1 cellular context compared by ENCODE assay signal in the genomic region with DNA sequence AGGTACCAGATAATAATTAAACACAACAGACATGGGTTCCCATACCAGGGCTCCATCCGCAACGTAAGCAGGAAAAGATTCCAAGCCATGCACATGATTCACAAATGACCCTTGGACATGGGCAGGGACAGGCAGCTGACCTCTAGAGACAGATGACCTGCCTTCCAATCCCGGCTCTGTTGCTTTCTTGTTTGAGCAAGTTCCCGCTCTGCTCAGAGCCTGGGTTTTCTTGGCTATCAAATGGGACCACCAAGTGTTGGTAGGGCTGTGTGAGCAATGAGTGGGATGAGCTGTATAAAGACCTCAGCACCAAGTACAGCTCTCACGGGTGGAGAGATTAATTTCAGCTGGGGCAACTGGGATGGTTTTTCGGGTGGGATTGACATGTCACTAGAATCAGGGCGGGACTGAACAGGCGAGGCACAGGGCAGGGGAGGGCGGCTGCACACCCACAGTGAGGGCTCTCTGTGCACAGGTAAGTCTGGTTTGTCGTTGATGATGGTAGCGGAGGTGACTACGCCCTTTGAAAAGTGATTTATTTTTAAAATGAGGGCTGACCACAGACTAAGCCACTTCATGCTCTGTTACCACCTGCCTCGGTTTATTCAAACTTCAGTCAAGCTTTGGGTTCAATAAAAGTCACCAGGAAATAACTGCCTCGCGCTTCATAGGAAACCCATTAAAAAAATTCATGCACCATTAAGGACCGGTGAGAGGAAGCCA.
TF ChIP-seq lines count a peak whose summit lies in the region.

No MANE protein-coding gene starts in this region.

TF ChIP-seq in HepG2, 621 proteins besides CTCF, POLR2A, EP300 and RAD21 (continued from another document and continues in another):
- TF ChIP-seq, protein P1, sequence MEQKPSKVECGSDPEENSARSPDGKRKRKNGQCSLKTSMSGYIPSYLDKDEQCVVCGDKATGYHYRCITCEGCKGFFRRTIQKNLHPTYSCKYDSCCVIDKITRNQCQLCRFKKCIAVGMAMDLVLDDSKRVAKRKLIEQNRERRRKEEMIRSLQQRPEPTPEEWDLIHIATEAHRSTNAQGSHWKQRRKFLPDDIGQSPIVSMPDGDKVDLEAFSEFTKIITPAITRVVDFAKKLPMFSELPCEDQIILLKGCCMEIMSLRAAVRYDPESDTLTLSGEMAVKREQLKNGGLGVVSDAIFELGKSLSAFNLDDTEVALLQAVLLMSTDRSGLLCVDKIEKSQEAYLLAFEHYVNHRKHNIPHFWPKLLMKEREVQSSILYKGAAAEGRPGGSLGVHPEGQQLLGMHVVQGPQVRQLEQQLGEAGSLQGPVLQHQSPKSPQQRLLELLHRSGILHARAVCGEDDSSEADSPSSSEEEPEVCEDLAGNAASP (CRISPR knock-in tag; IDR thresholded peaks at IDR 0.05; ENCODE audit: borderline replicate concordance): 0 out of 2 replicates have a peak, but pooled peaks have one; percentile 36
- TF ChIP-seq ZNF546 (CRISPR knock-in tag; conservative IDR thresholded peaks at IDR 0.05): no peak
- no peak for TF ChIP-seq PAWR (CRISPR knock-in tag; IDR thresholded peaks at IDR 0.05; ENCODE audit: borderline replicate concordance)
- no peak for TF ChIP-seq KLF12 (CRISPR knock-in tag; IDR thresholded peaks at IDR 0.05; ENCODE audit: borderline replicate concordance)
- no peak for TF ChIP-seq ASH2L (IDR thresholded peaks at IDR 0.05; ENCODE audit: insufficient read length, low read depth, low read length)
- no peak for TF ChIP-seq ZNF777 (CRISPR knock-in tag; IDR thresholded peaks at IDR 0.05)
- TF ChIP-seq KMT2B (CRISPR knock-in tag; IDR thresholded peaks at IDR 0.05): no peak
- TF ChIP-seq ZNF569 (CRISPR knock-in tag; IDR thresholded peaks at IDR 0.05; ENCODE audit: borderline replicate concordance): no peak
- TF ChIP-seq SATB2 (CRISPR knock-in tag; IDR thresholded peaks at IDR 0.05): no peak
- TF ChIP-seq, protein P2, sequence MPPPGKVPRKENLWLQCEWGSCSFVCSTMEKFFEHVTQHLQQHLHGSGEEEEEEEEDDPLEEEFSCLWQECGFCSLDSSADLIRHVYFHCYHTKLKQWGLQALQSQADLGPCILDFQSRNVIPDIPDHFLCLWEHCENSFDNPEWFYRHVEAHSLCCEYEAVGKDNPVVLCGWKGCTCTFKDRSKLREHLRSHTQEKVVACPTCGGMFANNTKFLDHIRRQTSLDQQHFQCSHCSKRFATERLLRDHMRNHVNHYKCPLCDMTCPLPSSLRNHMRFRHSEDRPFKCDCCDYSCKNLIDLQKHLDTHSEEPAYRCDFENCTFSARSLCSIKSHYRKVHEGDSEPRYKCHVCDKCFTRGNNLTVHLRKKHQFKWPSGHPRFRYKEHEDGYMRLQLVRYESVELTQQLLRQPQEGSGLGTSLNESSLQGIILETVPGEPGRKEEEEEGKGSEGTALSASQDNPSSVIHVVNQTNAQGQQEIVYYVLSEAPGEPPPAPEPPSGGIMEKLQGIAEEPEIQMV (CRISPR knock-in tag; IDR thresholded peaks at IDR 0.05; ENCODE audit: low read depth): no peak
- no peak for TF ChIP-seq ARNT2 (CRISPR knock-in tag; IDR thresholded peaks at IDR 0.05; ENCODE audit: low read depth)
- TF ChIP-seq ZNF484 (CRISPR knock-in tag; IDR thresholded peaks at IDR 0.05; ENCODE audit: borderline replicate concordance, low read depth): no peak
- no peak for TF ChIP-seq ZNF17 (CRISPR knock-in tag; IDR thresholded peaks at IDR 0.05)
- no peak for TF ChIP-seq MED13 (CRISPR knock-in tag; IDR thresholded peaks at IDR 0.05)
- no peak for TF ChIP-seq ZNF776 (CRISPR knock-in tag; IDR thresholded peaks at IDR 0.05)
- no peak for TF ChIP-seq ZSCAN31 (CRISPR knock-in tag; IDR thresholded peaks at IDR 0.05; ENCODE audit: low read depth)
- no peak for TF ChIP-seq MEF2D (CRISPR knock-in tag; IDR thresholded peaks at IDR 0.05)
- TF ChIP-seq KLF16 (CRISPR knock-in tag; IDR thresholded peaks at IDR 0.05): no peak
- no peak for TF ChIP-seq REXO4 (CRISPR knock-in tag; IDR thresholded peaks at IDR 0.05; ENCODE audit: borderline replicate concordance)
- TF ChIP-seq, protein P3, sequence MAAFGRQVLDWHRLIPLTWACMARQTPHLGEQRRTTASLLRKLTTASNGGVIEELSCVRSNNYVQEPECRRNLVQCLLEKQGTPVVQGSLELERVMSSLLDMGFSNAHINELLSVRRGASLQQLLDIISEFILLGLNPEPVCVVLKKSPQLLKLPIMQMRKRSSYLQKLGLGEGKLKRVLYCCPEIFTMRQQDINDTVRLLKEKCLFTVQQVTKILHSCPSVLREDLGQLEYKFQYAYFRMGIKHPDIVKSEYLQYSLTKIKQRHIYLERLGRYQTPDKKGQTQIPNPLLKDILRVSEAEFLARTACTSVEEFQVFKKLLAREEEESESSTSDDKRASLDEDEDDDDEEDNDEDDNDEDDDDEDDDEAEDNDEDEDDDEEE (CRISPR knock-in tag; IDR thresholded peaks at IDR 0.05): no peak
- no peak for TF ChIP-seq MTF2 (CRISPR knock-in tag; IDR thresholded peaks at IDR 0.05; ENCODE audit: borderline replicate concordance)
- TF ChIP-seq ONECUT2 (CRISPR knock-in tag; IDR thresholded peaks at IDR 0.05): no peak
- TF ChIP-seq ZNF33A (CRISPR knock-in tag; IDR thresholded peaks at IDR 0.05; ENCODE audit: borderline replicate concordance): no peak
- TF ChIP-seq ZNF558 (CRISPR knock-in tag; IDR thresholded peaks at IDR 0.05; ENCODE audit: borderline replicate concordance): no peak
- TF ChIP-seq SMAD3 (CRISPR knock-in tag; IDR thresholded peaks at IDR 0.05): no peak; the same call in 1 of the 2 replicates
- TF ChIP-seq, protein P4, sequence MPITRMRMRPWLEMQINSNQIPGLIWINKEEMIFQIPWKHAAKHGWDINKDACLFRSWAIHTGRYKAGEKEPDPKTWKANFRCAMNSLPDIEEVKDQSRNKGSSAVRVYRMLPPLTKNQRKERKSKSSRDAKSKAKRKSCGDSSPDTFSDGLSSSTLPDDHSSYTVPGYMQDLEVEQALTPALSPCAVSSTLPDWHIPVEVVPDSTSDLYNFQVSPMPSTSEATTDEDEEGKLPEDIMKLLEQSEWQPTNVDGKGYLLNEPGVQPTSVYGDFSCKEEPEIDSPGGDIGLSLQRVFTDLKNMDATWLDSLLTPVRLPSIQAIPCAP (CRISPR knock-in tag; IDR thresholded peaks at IDR 0.05; ENCODE audit: low read depth): no peak
- TF ChIP-seq ZNF766 (CRISPR knock-in tag; IDR thresholded peaks at IDR 0.05; ENCODE audit: borderline replicate concordance): no peak
- TF ChIP-seq ARID2 (CRISPR knock-in tag; IDR thresholded peaks at IDR 0.05; ENCODE audit: borderline replicate concordance): no peak
- no peak for TF ChIP-seq JUNB (CRISPR knock-in tag; IDR thresholded peaks at IDR 0.05; ENCODE audit: borderline replicate concordance)
- TF ChIP-seq, protein P5, sequence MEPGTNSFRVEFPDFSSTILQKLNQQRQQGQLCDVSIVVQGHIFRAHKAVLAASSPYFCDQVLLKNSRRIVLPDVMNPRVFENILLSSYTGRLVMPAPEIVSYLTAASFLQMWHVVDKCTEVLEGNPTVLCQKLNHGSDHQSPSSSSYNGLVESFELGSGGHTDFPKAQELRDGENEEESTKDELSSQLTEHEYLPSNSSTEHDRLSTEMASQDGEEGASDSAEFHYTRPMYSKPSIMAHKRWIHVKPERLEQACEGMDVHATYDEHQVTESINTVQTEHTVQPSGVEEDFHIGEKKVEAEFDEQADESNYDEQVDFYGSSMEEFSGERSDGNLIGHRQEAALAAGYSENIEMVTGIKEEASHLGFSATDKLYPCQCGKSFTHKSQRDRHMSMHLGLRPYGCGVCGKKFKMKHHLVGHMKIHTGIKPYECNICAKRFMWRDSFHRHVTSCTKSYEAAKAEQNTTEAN (CRISPR knock-in tag; conservative IDR thresholded peaks at IDR 0.05): no peak
- no peak for TF ChIP-seq ZNF121 (CRISPR knock-in tag; IDR thresholded peaks at IDR 0.05)
- no peak for TF ChIP-seq ZNF746 (CRISPR knock-in tag; IDR thresholded peaks at IDR 0.05)
- TF ChIP-seq SMARCE1 (IDR thresholded peaks at IDR 0.05; ENCODE audit: borderline replicate concordance): no peak
- no peak for TF ChIP-seq MTA3 (CRISPR knock-in tag; IDR thresholded peaks at IDR 0.05)
- TF ChIP-seq SOX6 (IDR thresholded peaks at IDR 0.05): no peak
- no peak; the same call in 1 of the 2 replicates for TF ChIP-seq SOX6 (CRISPR knock-in tag; IDR thresholded peaks at IDR 0.05)
- 0 out of 2 replicates have a peak, but pooled peaks have one; percentile 16 for TF ChIP-seq ZBTB7A (CRISPR knock-in tag; IDR thresholded peaks at IDR 0.05)
- no peak for TF ChIP-seq ELF1 (CRISPR knock-in tag; IDR thresholded peaks at IDR 0.05)
- TF ChIP-seq ZNF598 (CRISPR knock-in tag; IDR thresholded peaks at IDR 0.05; ENCODE audit: borderline replicate concordance): no peak
- no peak for TF ChIP-seq ZEB1 (IDR thresholded peaks at IDR 0.05; ENCODE audit: insufficient replicate concordance, low read depth)
- TF ChIP-seq ZNF781 (CRISPR knock-in tag; IDR thresholded peaks at IDR 0.05; ENCODE audit: borderline replicate concordance, not compliant biosample characterization): no peak
- no peak for TF ChIP-seq PTBP1 (IDR thresholded peaks at IDR 0.05; ENCODE audit: low read depth, low read length, poor library complexity, severe bottlenecking)
- TF ChIP-seq, protein P6, sequence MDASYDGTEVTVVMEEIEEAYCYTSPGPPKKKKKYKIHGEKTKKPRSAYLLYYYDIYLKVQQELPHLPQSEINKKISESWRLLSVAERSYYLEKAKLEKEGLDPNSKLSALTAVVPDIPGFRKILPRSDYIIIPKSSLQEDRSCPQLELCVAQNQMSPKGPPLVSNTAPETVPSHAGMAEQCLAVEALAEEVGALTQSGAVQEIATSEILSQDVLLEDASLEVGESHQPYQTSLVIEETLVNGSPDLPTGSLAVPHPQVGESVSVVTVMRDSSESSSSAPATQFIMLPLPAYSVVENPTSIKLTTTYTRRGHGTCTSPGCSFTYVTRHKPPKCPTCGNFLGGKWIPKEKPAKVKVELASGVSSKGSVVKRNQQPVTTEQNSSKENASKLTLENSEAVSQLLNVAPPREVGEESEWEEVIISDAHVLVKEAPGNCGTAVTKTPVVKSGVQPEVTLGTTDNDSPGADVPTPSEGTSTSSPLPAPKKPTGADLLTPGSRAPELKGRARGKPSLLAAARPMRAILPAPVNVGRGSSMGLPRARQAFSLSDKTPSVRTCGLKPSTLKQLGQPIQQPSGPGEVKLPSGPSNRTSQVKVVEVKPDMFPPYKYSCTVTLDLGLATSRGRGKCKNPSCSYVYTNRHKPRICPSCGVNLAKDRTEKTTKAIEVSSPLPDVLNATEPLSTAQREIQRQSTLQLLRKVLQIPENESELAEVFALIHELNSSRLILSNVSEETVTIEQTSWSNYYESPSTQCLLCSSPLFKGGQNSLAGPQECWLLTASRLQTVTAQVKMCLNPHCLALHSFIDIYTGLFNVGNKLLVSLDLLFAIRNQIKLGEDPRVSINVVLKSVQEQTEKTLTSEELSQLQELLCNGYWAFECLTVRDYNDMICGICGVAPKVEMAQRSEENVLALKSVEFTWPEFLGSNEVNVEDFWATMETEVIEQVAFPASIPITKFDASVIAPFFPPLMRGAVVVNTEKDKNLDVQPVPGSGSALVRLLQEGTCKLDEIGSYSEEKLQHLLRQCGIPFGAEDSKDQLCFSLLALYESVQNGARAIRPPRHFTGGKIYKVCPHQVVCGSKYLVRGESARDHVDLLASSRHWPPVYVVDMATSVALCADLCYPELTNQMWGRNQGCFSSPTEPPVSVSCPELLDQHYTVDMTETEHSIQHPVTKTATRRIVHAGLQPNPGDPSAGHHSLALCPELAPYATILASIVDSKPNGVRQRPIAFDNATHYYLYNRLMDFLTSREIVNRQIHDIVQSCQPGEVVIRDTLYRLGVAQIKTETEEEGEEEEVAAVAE (CRISPR knock-in tag; IDR thresholded peaks at IDR 0.05; ENCODE audit: borderline replicate concordance): no peak
- TF ChIP-seq THYN1 (CRISPR knock-in tag; IDR thresholded peaks at IDR 0.05; ENCODE audit: borderline replicate concordance, low read depth): no peak
- TF ChIP-seq, protein P7, sequence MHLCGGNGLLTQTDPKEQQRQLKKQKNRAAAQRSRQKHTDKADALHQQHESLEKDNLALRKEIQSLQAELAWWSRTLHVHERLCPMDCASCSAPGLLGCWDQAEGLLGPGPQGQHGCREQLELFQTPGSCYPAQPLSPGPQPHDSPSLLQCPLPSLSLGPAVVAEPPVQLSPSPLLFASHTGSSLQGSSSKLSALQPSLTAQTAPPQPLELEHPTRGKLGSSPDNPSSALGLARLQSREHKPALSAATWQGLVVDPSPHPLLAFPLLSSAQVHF (CRISPR knock-in tag; IDR thresholded peaks at IDR 0.05): no peak
- TF ChIP-seq, protein P8, sequence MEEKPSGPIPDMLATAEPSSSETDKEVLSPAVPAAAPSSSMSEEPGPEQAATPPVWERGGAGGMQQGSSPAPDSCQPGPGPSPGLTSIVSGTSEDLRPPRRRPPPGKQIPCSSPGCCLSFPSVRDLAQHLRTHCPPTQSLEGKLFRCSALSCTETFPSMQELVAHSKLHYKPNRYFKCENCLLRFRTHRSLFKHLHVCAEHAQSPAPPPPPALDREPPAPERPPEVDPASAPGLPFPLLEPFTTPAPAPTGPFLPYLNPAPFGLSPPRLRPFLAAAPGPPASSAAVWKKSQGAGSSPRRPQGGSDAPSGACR (CRISPR knock-in tag; IDR thresholded peaks at IDR 0.05): no peak
- no peak for TF ChIP-seq ZNF660 (CRISPR knock-in tag; IDR thresholded peaks at IDR 0.05; ENCODE audit: borderline replicate concordance, low read depth)
- no peak for TF ChIP-seq ARID3A (IDR thresholded peaks at IDR 0.05; ENCODE audit: low read depth, low read length)
